9 cellular contexts compared by ENCODE assay signal in the genomic region with DNA sequence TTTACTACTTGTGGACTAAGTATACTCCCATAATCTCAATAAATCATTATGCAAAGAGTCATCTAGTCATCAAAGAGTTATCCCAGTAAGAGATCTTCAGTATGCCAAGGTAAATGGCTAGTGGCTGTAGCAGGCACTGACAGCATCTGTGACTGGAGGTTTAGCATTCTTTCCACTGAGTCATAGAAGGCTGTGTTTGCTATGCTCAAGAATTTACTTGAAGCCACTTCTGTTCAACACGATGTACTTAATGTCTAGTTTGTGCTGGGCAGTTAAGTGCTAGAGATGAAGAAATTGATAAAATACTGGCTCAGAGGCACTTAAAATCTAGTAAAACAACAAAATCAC. TPM values are rescaled to one million over a fixed set of nuclear protein-coding genes. Genes with fewer than 3 reads are reported as not detected.
DNase-seq lines count a peak whose midpoint lies in the region; ATAC-seq and TF ChIP-seq lines count a peak whose summit lies in the region.
"Had no signal": no experiment of that assay in that cellular context is flagged by ENCODE, and none has a peak within 500 bp of the region (broad histone marks: within the 10 kb centered on the region; RNA-seq: fewer than 3 reads in every experiment).

No MANE protein-coding gene starts in this region.

- intact Hi-C loops in lower lobe of right lung (cut with DNase I) (no loop called here), tibial artery (cut with DNase I; ENCODE audit: low total_unique reads) (no loop called here), right cardiac atrium (cut with DNase I) (no loop called here)

- H3K27ac ChIP-seq in lower lobe of right lung (peak overlapping the region; percentile 34), tibial artery (no peak overlapping the region), right cardiac atrium (ENCODE audit: low read length) (no peak overlapping the region), SJCRH30 (no peak overlapping the region)

- ATAC-seq in lower lobe of right lung (peak; percentile 92 to 93), right cardiac atrium (no peak)

- H3K9me3 ChIP-seq in lower lobe of right lung (no peaks in the 10 kb centered on the region), tibial artery (no peaks in the 10 kb centered on the region), right cardiac atrium (ENCODE audit: control insufficient read depth, low read length) (no peaks in the 10 kb centered on the region), SJCRH30 (replicated peaks) (no peaks in the 10 kb centered on the region)

- TF ChIP-seq CTCF in AG10803 (conservative IDR thresholded peaks at IDR 0.05; ENCODE audit: low read length) = no peak
- no peak for TF ChIP-seq CTCF in HFF-Myc (IDR thresholded peaks at IDR 0.05; ENCODE audit: low read depth, low read length, missing control alignments)
- TF ChIP-seq CTCF in lower lobe of right lung (IDR thresholded peaks at IDR 0.05) = no peak
- TF ChIP-seq CTCF in tibial artery (IDR thresholded peaks at IDR 0.05) = no peak

- no peaks in the 10 kb centered on the region for H3K27me3 ChIP-seq in lower lobe of right lung (ENCODE audit: low read depth)
- H3K27me3 ChIP-seq in tibial artery = no peaks in the 10 kb centered on the region
- no peaks in the 10 kb centered on the region for H3K27me3 ChIP-seq in right cardiac atrium (ENCODE audit: control insufficient read depth, insufficient read depth)
- H3K27me3 ChIP-seq in SJCRH30 = no peaks in the 10 kb centered on the region

- H3K4me3 ChIP-seq in AG10803 (ENCODE audit: low read length) = no peak overlapping the region
- no peak overlapping the region for H3K4me3 ChIP-seq in HFF-Myc (replicated peaks; ENCODE audit: low read depth, low read length)
- no peak overlapping the region for H3K4me3 ChIP-seq in lower lobe of right lung
- H3K4me3 ChIP-seq in tibial artery = no peak overlapping the region
- H3K4me3 ChIP-seq in right cardiac atrium (ENCODE audit: low read length) = no peak overlapping the region
- H3K4me3 ChIP-seq in SJCRH30 = no peak overlapping the region

- peak; percentile 83 for DNase-seq in AG10803 (ENCODE audit: low read depth)
- peak; percentile 52 for DNase-seq in HFF-Myc (ENCODE audit: extremely low read depth, low read depth)
- peak; percentile 89 for DNase-seq in amniotic epithelial cell (ENCODE audit: low read depth)
- no peak for DNase-seq in lower lobe of right lung
- no peak for DNase-seq in tibial artery
- no peak for DNase-seq in right cardiac atrium
- no peak for DNase-seq in SJCRH30
- no peak for DNase-seq in anterior cingulate cortex (lab: John Stamatoyannopoulos, UW)
- DNase-seq: glutamatergic neuron had no signal

- H3K36me3 ChIP-seq in lower lobe of right lung = no peaks in the 10 kb centered on the region
- no peaks in the 10 kb centered on the region for H3K36me3 ChIP-seq in tibial artery
- no peaks in the 10 kb centered on the region for H3K36me3 ChIP-seq in SJCRH30

- WGBS in right cardiac atrium = 51% methylated on average over 1 of the region's 1 CpG

- H3K4me1 ChIP-seq in lower lobe of right lung (no peaks in the 10 kb centered on the region), tibial artery (peaks cover 0 to 5% (median 0%) of the 10 kb centered on the region in 4 donors), right cardiac atrium (ENCODE audit: control insufficient read depth, insufficient read depth, low read length) (no peaks in the 10 kb centered on the region), SJCRH30 (no peaks in the 10 kb centered on the region; the same call in 1 of the 2 replicates)

RNA-seq across cellular contexts. Expression of a gene that starts 13.1 kb away (rescaled TPM):
- total RNA-seq in lower lobe of right lung = 8.2 TPM
- total RNA-seq in right cardiac atrium = not detected
- not detected for polyA plus RNA-seq in right cardiac atrium
- not detected in 2 replicates for total RNA-seq in SJCRH30 (2014; rRNA removed; shearing (Covaris generic))

RNA-seq across cellular contexts. Expression of a gene that starts 40.1 kb away (rescaled TPM):
- total RNA-seq in lower lobe of right lung = 5.6 TPM
- 1 to 10 TPM in 1 of 4 donors, under 1 TPM in 3; 0.14 to 1.9 (median 0.49) TPM for total RNA-seq in right cardiac atrium
- 0.16 TPM for polyA plus RNA-seq in right cardiac atrium
- 0.28 and 0.33 TPM in 2 replicates for total RNA-seq in SJCRH30 (2014; rRNA removed; shearing (Covaris generic))

Comparison
In these comparisons a context has a peak if more than half of its experiments do, and no peak if none do; other contexts are left out.
1. DNase-seq: peak in AG10803 (single experiment), HFF-Myc (single experiment) and amniotic epithelial cell (single experiment); none in lower lobe of right lung (single experiment), tibial artery (0 of 2), right cardiac atrium (0 of 3), SJCRH30 (0 of 2) and anterior cingulate cortex (0 of 58).
2. ATAC-seq: peak in lower lobe of right lung (2 of 2); none in right cardiac atrium (0 of 2).